Comparison of ENCODE assay signal across 8 cellular contexts in the genomic region with DNA sequence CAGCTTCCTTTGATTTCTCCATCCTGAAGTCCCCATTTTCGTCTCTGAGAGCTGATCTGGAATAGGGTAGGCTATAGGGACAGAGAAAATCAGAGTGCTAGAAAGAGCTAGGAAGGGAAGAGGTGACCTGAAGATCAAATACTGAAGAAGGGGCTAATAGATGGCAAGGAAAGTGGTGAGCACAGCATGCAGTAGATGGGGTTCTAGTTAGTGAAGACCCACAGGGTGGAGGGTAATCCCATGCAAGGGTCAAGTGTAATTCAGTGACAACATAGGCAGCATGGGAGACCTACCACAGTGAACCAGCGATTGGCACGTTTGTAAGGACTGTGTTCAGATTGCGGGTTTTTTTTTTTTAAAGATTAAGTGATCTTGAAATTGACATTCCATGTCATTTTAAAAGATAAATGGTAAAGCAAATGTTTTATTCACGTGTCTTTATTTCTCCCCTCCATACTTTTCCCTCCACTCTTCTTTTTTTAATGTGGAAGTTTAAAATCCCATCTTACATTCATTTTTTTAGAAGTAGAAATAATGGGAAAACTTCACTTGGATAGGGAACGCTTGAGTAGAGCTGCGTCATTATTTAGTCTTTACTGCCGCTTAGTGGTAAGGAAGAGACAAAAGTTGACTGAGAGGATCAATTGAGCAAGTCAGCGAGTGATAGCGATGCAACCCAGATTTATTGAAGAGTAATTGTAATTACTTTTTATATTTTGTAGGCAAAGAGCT. TPM values are rescaled to one million over a fixed set of nuclear protein-coding genes. Genes with fewer than 3 reads are reported as not detected.
DNase-seq lines count a peak whose midpoint lies in the region; ATAC-seq and TF ChIP-seq lines count a peak whose summit lies in the region.

No MANE protein-coding gene starts in this region.

- H3K4me2 ChIP-seq in Loucy (ENCODE audit: low read depth, low read length, poor library complexity, severe bottlenecking): no peak overlapping the region

- no peaks in the 10 kb centered on the region for H3K4me1 ChIP-seq in Loucy (ENCODE audit: insufficient read depth, low read length, poor library complexity, severe bottlenecking)

- ATAC-seq in GM19043 (IDR thresholded peaks at IDR 0.05; ENCODE audit: low read depth, unreplicated experiment) (peak; percentile 66), esophagus mucosa (peak; percentile 71), GM21717 (IDR thresholded peaks at IDR 0.05; ENCODE audit: unreplicated experiment) (no peak)
- ATAC-seq in naive thymus-derived CD8-positive, alpha-beta T cell: peak; percentile 80 to 84

- H3K9me3 ChIP-seq in Loucy (ENCODE audit: insufficient read depth, low read depth, low read length): no peaks in the 10 kb centered on the region

- H3F3A ChIP-seq in Loucy (ENCODE audit: low read depth): no peaks in the 10 kb centered on the region

- H3K27ac ChIP-seq in RWPE1: no peak overlapping the region

- peaks cover 2 to 16% (median 6%) of the 10 kb centered on the region in 5 donors for H3K27me3 Mint-ChIP-seq in naive thymus-derived CD8-positive, alpha-beta T cell

- DNase-seq in COR-L47 (lab: John Stamatoyannopoulos, UW): peak; percentile 21
- DNase-seq in RWPE1 (ENCODE audit: low spot score): peak; percentile 63
- peak in 3 of 10 donors; percentile 39 to 53 (median 47) for DNase-seq in naive thymus-derived CD8-positive, alpha-beta T cell
- no peak for DNase-seq in effector CD4-positive, alpha-beta T cell

- peaks cover 0 to 6% (median under 1%) of the 10 kb centered on the region in 4 donors for H3K4me1 Mint-ChIP-seq in naive thymus-derived CD8-positive, alpha-beta T cell

- no peaks in the 10 kb centered on the region for H3K27me3 ChIP-seq in Loucy (ENCODE audit: insufficient read depth, low read length, poor library complexity, severe bottlenecking)

- no peak overlapping the region for H3K4me3 ChIP-seq in Loucy (ENCODE audit: low read length, poor library complexity, severe bottlenecking)

- POLR2A ChIA-PET in RWPE1 (lab: Yijun Ruan, JAX; ENCODE audit: low non-redundant PET): no interaction called here
- POLR2A ChIA-PET in naive thymus-derived CD8-positive, alpha-beta T cell (lab: Charles Lee): interaction anchor here (0.7 kb wide), 1 partner anchor 29 kb away, joined by 6 read pairs; no protein-coding TSS in a partner anchor

- no peaks in the 10 kb centered on the region for H3K9me2 ChIP-seq in Loucy (replicated peaks; ENCODE audit: low read depth, low read length)

- H3K36me3 Mint-ChIP-seq in naive thymus-derived CD8-positive, alpha-beta T cell: no peaks in the 10 kb centered on the region

- H3K9ac ChIP-seq in Loucy (ENCODE audit: low read depth, low read length, poor library complexity, severe bottlenecking): no peak overlapping the region

- CTCF ChIA-PET in RWPE1 (lab: Yijun Ruan, JAX): interaction anchor here (0.6 to 4.1 kb wide), 14 partner anchors 13 to 546 kb away, joined by 3 to 47 read pairs (median 4); a partner anchor contains a TSS

- H3K36me3 ChIP-seq in Loucy (ENCODE audit: insufficient read depth, low read length): no peaks in the 10 kb centered on the region

- H3K9me3 Mint-ChIP-seq in naive thymus-derived CD8-positive, alpha-beta T cell: no peaks in the 10 kb centered on the region

- H4K20me1 ChIP-seq in Loucy (ENCODE audit: insufficient read depth, low read length, poor library complexity, severe bottlenecking): no peaks in the 10 kb centered on the region

- TF ChIP-seq CTCF in Loucy (conservative IDR thresholded peaks at IDR 0.05; ENCODE audit: low read length) (peak; percentile 83), RWPE1 (conservative IDR thresholded peaks at IDR 0.05; ENCODE audit: low read depth) (peak; percentile 81)

- no peak overlapping the region for H3K4me3 Mint-ChIP-seq in naive thymus-derived CD8-positive, alpha-beta T cell

- no peak overlapping the region for H2AFZ ChIP-seq in Loucy (ENCODE audit: low read length)

- no peak overlapping the region for H3K27ac Mint-ChIP-seq in naive thymus-derived CD8-positive, alpha-beta T cell

- H3K79me2 ChIP-seq in Loucy (ENCODE audit: insufficient read depth, low read length): no peaks in the 10 kb centered on the region

RNA-seq across cellular contexts. Expression of a gene that starts 21.0 kb away (rescaled TPM):
- total RNA-seq in esophagus mucosa: 67.0 TPM
- 10 to 100 TPM; 64.0 to 65.9 TPM for total RNA-seq in naive thymus-derived CD8-positive, alpha-beta T cell
- polyA plus RNA-seq in naive thymus-derived CD8-positive, alpha-beta T cell: 10 to 100 TPM; 61.7 to 71.9 (median 64.9) TPM
